7 cellular contexts compared by ENCODE assay signal in the genomic region with DNA sequence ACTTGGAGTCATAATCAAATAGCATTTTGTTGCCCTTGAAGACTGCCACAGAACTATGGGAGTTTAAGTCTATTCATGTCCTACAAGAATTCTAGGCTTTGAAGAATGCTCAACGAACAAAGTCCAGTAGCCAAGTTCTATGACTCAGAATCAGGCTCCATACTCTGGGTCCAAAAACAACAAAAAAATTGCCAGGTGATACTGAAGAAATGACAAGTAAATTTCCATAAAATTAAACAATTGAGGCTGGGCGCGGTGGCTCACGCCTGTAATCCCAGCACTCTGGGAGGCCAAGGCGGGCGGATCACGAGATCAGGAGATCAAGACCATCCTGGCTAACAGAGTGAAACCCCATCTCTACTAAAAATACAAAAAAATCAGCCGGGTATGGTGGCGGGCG.
DNase-seq lines count a peak whose midpoint lies in the region; ATAC-seq and TF ChIP-seq lines count a peak whose summit lies in the region.
"Not testable (repeated sequence)": the region's sequence is repeated elsewhere in the genome, so short reads cannot be mapped to it uniquely, and the experiment has no call there.

No MANE protein-coding gene starts in this region.

- H3K9ac ChIP-seq in mesendoderm (ENCODE audit: low read length) = not testable (repeated sequence)

- TF ChIP-seq POLR2A in esophagus muscularis mucosa (IDR thresholded peaks at IDR 0.05; ENCODE audit: low read depth); gastroesophageal sphincter (IDR thresholded peaks at IDR 0.05): not testable (repeated sequence)

- H3K9me3 ChIP-seq in esophagus muscularis mucosa, gastroesophageal sphincter: not testable (repeated sequence)

- peak; percentile 15 for ATAC-seq in gastroesophageal sphincter

- not testable (repeated sequence) for H2BK120ac ChIP-seq in mesendoderm (ENCODE audit: low read depth, low read length)

- not testable (repeated sequence) for H3K18ac ChIP-seq in mesendoderm (ENCODE audit: low read length)

- not testable (repeated sequence) for H3K27me3 ChIP-seq in esophagus muscularis mucosa; gastroesophageal sphincter; mesendoderm (ENCODE audit: insufficient read depth, low read length, poor library complexity)

- not testable (repeated sequence) for H4K5ac ChIP-seq in mesendoderm (ENCODE audit: low read length)

- TF ChIP-seq CTCF in coronary artery (IDR thresholded peaks at IDR 0.05); esophagus muscularis mucosa (IDR thresholded peaks at IDR 0.05); gastroesophageal sphincter (IDR thresholded peaks at IDR 0.05): not testable (repeated sequence)

- H2AK5ac ChIP-seq in mesendoderm (ENCODE audit: low read length) = not testable (repeated sequence)

- not testable (repeated sequence) for H3K79me2 ChIP-seq in mesendoderm (ENCODE audit: control insufficient read depth, insufficient read depth, low read length)

- H3K4me1 ChIP-seq in esophagus muscularis mucosa (peaks cover 35 to 78% (median 70%) of the 10 kb centered on the region in 4 donors), gastroesophageal sphincter (peaks cover 0 to 68% (median 3%) of the 10 kb centered on the region in 3 donors), mesendoderm (ENCODE audit: control insufficient read depth, low read depth, low read length) (peaks cover 12% of the 10 kb centered on the region)

- H3K56ac ChIP-seq in mesendoderm (ENCODE audit: low read length) = not testable (repeated sequence)

- H2BK15ac ChIP-seq in mesendoderm (replicated peaks; ENCODE audit: low read depth) = peak overlapping the region; percentile 19

- peaks cover 2 to 42% (median 12%) of the 10 kb centered on the region in 4 donors for H3K36me3 ChIP-seq in esophagus muscularis mucosa
- peaks cover 0 to 44% of the 10 kb centered on the region in 2 donors for H3K36me3 ChIP-seq in gastroesophageal sphincter
- not testable (repeated sequence) for H3K36me3 ChIP-seq in mesendoderm (ENCODE audit: control insufficient read depth, insufficient read depth, low read length)

- not testable (repeated sequence) for H3K79me1 ChIP-seq in mesendoderm (ENCODE audit: low read length)

- not testable (repeated sequence) for H2BK5ac ChIP-seq in mesendoderm (ENCODE audit: low read length)

- not testable (repeated sequence) for H3K4me2 ChIP-seq in mesendoderm (ENCODE audit: low read length)

- TF ChIP-seq EP300 in esophagus muscularis mucosa (IDR thresholded peaks at IDR 0.05); gastroesophageal sphincter (IDR thresholded peaks at IDR 0.05): not testable (repeated sequence)

- H3K27ac ChIP-seq in coronary artery (peak overlapping the region; percentile 29 to 30), esophagus muscularis mucosa (replicated peaks in 1 of 4) (peak overlapping the region; percentile 4 to 23 (median 20)), gastroesophageal sphincter (peak overlapping the region in 1 of 4 donors; percentile 1)
- not testable (repeated sequence) for H3K27ac ChIP-seq in mesendoderm (ENCODE audit: low read depth, low read length)

- WGBS in esophagus muscularis mucosa = 73% methylated on average over 10 of the region's 10 CpGs
- 52 to 76% methylated on average over 7 to 10 of the region's 10 CpGs for WGBS in gastroesophageal sphincter (ENCODE audit: low coverage in 1 of 2), 2 donors
- whole genome bisulfite sequencing in mesendoderm (ENCODE audit: extremely low coverage, insufficient coverage, low lambda C conversion rate) = no CpG with 5 or more reads among the region's 10 CpGs

- H3K23ac ChIP-seq in mesendoderm (ENCODE audit: low read length) = not testable (repeated sequence)

- not testable (repeated sequence) for H3K4ac ChIP-seq in mesendoderm (ENCODE audit: low read depth, low read length)

- not testable (repeated sequence) for H4K8ac ChIP-seq in mesendoderm (ENCODE audit: low read depth, low read length)

- DNase-seq in M059J (ENCODE audit: low read depth) = peak; percentile 28
- DNase-seq in astrocyte of the hippocampus (ENCODE audit: low read depth, low spot score) = peak; percentile 74
- not testable (repeated sequence) for DNase-seq in coronary artery (ENCODE audit: low spot score); esophagus muscularis mucosa (ENCODE audit: extremely low spot score); mesendoderm
- peak; percentile 43 for DNase-seq in pulmonary artery endothelial cell (ENCODE audit: low read depth, low spot score)

- not testable (repeated sequence) for H3K4me3 ChIP-seq in coronary artery; esophagus muscularis mucosa; gastroesophageal sphincter; mesendoderm (ENCODE audit: low read length)

- intact Hi-C loops in esophagus muscularis mucosa (cut with DNase I) = not testable (repeated sequence)
